Comparison of ENCODE assay signal across 14 cellular contexts in genomic region chr5:115393239-115393638, GRCh38.
DNase-seq lines count a peak whose midpoint lies in the region; ATAC-seq and TF ChIP-seq lines count a peak whose summit lies in the region.
"Had no signal": no experiment of that assay in that cellular context is flagged by ENCODE, and none has a peak within 500 bp of the region (broad histone marks: within the 10 kb centered on the region; RNA-seq: fewer than 3 reads in every experiment).

No MANE protein-coding gene starts in this region.

- 75% methylated on average over 3 of the region's 4 CpGs for WGBS in esophagus muscularis mucosa

- TF ChIP-seq POLR2A in esophagus muscularis mucosa (IDR thresholded peaks at IDR 0.05; ENCODE audit: low read depth) = no peak

- H3K4me3 ChIP-seq in esophagus muscularis mucosa = no peak overlapping the region
- H3K4me3 ChIP-seq in left lung = no peak overlapping the region
- H3K4me3 ChIP-seq in upper lobe of right lung = no peak overlapping the region
- H3K4me3 ChIP-seq in coronary artery = no peak overlapping the region
- H3K4me3 ChIP-seq: BLaER1, GM23248, HAP-1 had no signal

- H3K27me3 ChIP-seq in esophagus muscularis mucosa (no peaks in the 10 kb centered on the region), left lung (no peaks in the 10 kb centered on the region), upper lobe of right lung (no peaks in the 10 kb centered on the region)
- H3K27me3 ChIP-seq: BLaER1 had no signal

- peak; percentile 33 for DNase-seq in NCI-H510A treated with DMSO at 0.1 percent for 48 hours (lab: John Stamatoyannopoulos, UW)
- DNase-seq in NCI-H510A (lab: John Stamatoyannopoulos, UW) = no peak
- DNase-seq in esophagus muscularis mucosa (ENCODE audit: extremely low spot score) = peak; percentile 45
- DNase-seq in left lung = no peak
- DNase-seq in upper lobe of right lung = no peak
- DNase-seq in coronary artery (ENCODE audit: low spot score) = no peak
- no peak for DNase-seq in SW480 (ENCODE audit: low spot score)
- DNase-seq: 8988T; Calu3; CD4-positive, alpha-beta memory T cell had no signal

- ATAC-seq in left lung (peak; percentile 78), upper lobe of right lung (peak; percentile 72)
- ATAC-seq: HepG2 had no signal

- H3K36me3 ChIP-seq in esophagus muscularis mucosa (no peaks in the 10 kb centered on the region), left lung (no peaks in the 10 kb centered on the region), upper lobe of right lung (no peaks in the 10 kb centered on the region)
- H3K36me3 ChIP-seq: BLaER1, HAP-1 had no signal

- peaks cover 13 to 30% (median 24%) of the 10 kb centered on the region in 4 donors for H3K4me1 ChIP-seq in esophagus muscularis mucosa
- H3K4me1 ChIP-seq in left lung = no peaks in the 10 kb centered on the region
- peaks cover 5% of the 10 kb centered on the region for H3K4me1 ChIP-seq in upper lobe of right lung
- H3K4me1 ChIP-seq: BLaER1, HAP-1 had no signal

- no peak overlapping the region for H3K27ac ChIP-seq in esophagus muscularis mucosa (replicated peaks in 1 of 4)
- no peak overlapping the region for H3K27ac ChIP-seq in left lung
- H3K27ac ChIP-seq in upper lobe of right lung = no peak overlapping the region
- no peak overlapping the region for H3K27ac ChIP-seq in coronary artery
- H3K27ac ChIP-seq: BLaER1, GM23248 had no signal

- no peak for TF ChIP-seq CTCF in esophagus muscularis mucosa (IDR thresholded peaks at IDR 0.05)
- no peak for TF ChIP-seq CTCF in left lung (IDR thresholded peaks at IDR 0.05)
- no peak for TF ChIP-seq CTCF in upper lobe of right lung (IDR thresholded peaks at IDR 0.05)
- no peak for TF ChIP-seq CTCF in coronary artery (IDR thresholded peaks at IDR 0.05)

- no peaks in the 10 kb centered on the region for H3K9me3 ChIP-seq in esophagus muscularis mucosa
- H3K9me3 ChIP-seq in left lung = no peaks in the 10 kb centered on the region
- no peaks in the 10 kb centered on the region for H3K9me3 ChIP-seq in upper lobe of right lung
- H3K9me3 ChIP-seq: HAP-1 had no signal

- intact Hi-C loops in esophagus muscularis mucosa (cut with DNase I) = no loop called here
- intact Hi-C loops in left lung (cut with DNase I) = no loop called here
- intact Hi-C loops in upper lobe of right lung (cut with DNase I) = no loop called here

- no peak for TF ChIP-seq EP300 in esophagus muscularis mucosa (IDR thresholded peaks at IDR 0.05)

Comparison
In these comparisons a context has a peak if more than half of its experiments do, and no peak if none do; other contexts are left out.
1. DNase-seq: peak in NCI-H510A treated with DMSO at 0.1 percent for 48 hours (single experiment) and esophagus muscularis mucosa (single experiment); none in NCI-H510A (single experiment), left lung (0 of 2), upper lobe of right lung (single experiment), coronary artery (single experiment) and SW480 (single experiment).